In the genomic region with DNA sequence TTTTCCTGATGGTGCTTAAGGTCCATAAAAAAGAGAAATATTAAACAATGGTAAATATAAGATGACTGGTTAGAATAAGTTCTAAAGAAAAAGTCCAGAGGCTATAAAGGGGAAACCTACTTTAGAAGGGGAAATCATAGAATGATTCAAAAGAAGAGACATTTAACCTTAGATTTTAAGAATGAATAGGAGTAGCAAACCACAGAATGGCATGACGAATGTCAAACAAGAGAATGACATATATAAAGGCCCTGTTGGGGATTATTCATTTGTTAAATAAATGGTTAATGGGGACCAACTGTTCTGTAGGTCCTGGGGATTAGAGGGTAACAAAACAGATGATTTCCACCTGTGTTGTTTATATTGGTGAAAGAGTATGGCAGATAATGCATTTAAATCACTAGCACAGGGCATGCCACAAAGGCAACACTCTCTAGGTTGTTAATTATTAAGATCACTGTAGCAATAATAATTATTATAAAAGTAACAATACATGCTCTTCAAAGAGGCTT, we compare ENCODE assay signal across 26 cellular contexts.
"Had no signal": no experiment of that assay in that cellular context is flagged by ENCODE, and none has a peak within 500 bp of the region (broad histone marks: within the 10 kb centered on the region; RNA-seq: fewer than 3 reads in every experiment).

No MANE protein-coding gene starts in this region.

- H3K4me1 ChIP-seq: left ventricle myocardium inferior, pancreas, prostate gland, testis, thyroid gland, transverse colon, upper lobe of left lung, vagina had no signal

- H3K9me3 ChIP-seq: left ventricle myocardium inferior, pancreas, prostate gland, stomach, testis, thyroid gland, transverse colon, upper lobe of left lung, vagina had no signal

- H3K27me3 ChIP-seq: stomach, testis, thyroid gland, transverse colon, upper lobe of left lung, vagina had no signal

- FAIRE-seq: pancreas had no signal

- H3K4me3 ChIP-seq: left ventricle myocardium inferior, mucosa of descending colon, pancreas, prostate gland, skin epidermis, stomach, testis, thyroid gland, transverse colon, upper lobe of left lung, vagina had no signal

- H3K36me3 ChIP-seq: left ventricle myocardium inferior, pancreas, prostate gland, stomach, thyroid gland, transverse colon, upper lobe of left lung, vagina had no signal

- ATAC-seq: mucosa of descending colon; naive thymus-derived CD4-positive, alpha-beta T cell; natural killer cell treated with Interleukin-12 subunit alpha and Interleukin-12 subunit beta and Interleukin-15 and Interleukin-18, amount 100 ng/mL, for 72 hours; pancreas; right cardiac atrium; sciatic nerve; stimulated activated naive CD8-positive, alpha-beta T cell treated with anti-CD3 and anti-CD28 coated beads, Interleukin-15, Interleukin-2, amounts not matched to agents 100 U/mL and 50 U/mL, for 24 hours had no signal

- DNase-seq: islet precursor cell; left ventricle myocardium inferior; midbrain; mucosa of descending colon; naive thymus-derived CD4-positive, alpha-beta T cell; nucleus accumbens; pancreas; posterior cingulate gyrus; retina; right cardiac atrium; stimulated activated CD4-positive, alpha-beta T cell treated with anti-CD3 and anti-CD28 coated beads, Interleukin-12 subunit alpha, Interleukin-12 subunit beta, amount 100 ng/mL, for 4 hours; stimulated activated CD4-positive, alpha-beta T cell treated with anti-CD3 and anti-CD28 coated beads, Interleukin-15, amount 100 ng/mL, for 24 hours; stimulated activated CD4-positive, alpha-beta T cell treated with anti-CD3 and anti-CD28 coated beads, Interleukin-2, amount 100 ng/mL, for 24 hours; stimulated activated CD4-positive, alpha-beta T cell treated with anti-CD3 and anti-CD28 coated beads, Interleukin-4, amount 100 ng/mL, for 1 hour; stimulated activated naive B cell treated with anti-CD40 and anti-IgM and Interleukin-4, amounts not matched to agents 10 μg/mL and 1 μg/mL and 100 μg/mL, for 72 hours; stimulated activated naive CD8-positive, alpha-beta T cell treated with anti-CD3 and anti-CD28 coated beads, Interleukin-15, Interleukin-2, amounts not matched to agents 100 U/mL and 50 U/mL, for 24 hours; stomach; testis; thyroid gland; transverse colon; upper lobe of left lung had no signal

- H3K27ac ChIP-seq: left ventricle myocardium inferior, pancreas, prostate gland, skin epidermis, stomach, testis, thyroid gland, transverse colon, upper lobe of left lung, vagina had no signal
